ENCODE assay signal across 10 cellular contexts in genomic region chr2:40364143-40364903, GRCh38.
DNase-seq lines count a peak whose midpoint lies in the region; ATAC-seq and TF ChIP-seq lines count a peak whose summit lies in the region.
"Had no signal": no experiment of that assay in that cellular context is flagged by ENCODE, and none has a peak within 500 bp of the region (broad histone marks: within the 10 kb centered on the region; RNA-seq: fewer than 3 reads in every experiment).

No MANE protein-coding gene starts in this region.

- H3K4me3 ChIP-seq in fibroblast of villous mesenchyme (ENCODE audit: low read depth, low read length), result peak overlapping the region; percentile 40
- peak overlapping the region in 2 of 8 donors; percentile 10 to 16 for H3K4me3 ChIP-seq in spleen

- no peaks in the 10 kb centered on the region for H3K9me3 ChIP-seq in spleen

- TF ChIP-seq POLR2A in spleen (IDR thresholded peaks at IDR 0.05), result no peak

- TF ChIP-seq CTCF in fibroblast of villous mesenchyme (IDR thresholded peaks at IDR 0.05; ENCODE audit: insufficient read depth, low read depth, low read length) (no peak), spleen (IDR thresholded peaks at IDR 0.05 in 8 of 11, conservative IDR thresholded peaks at IDR 0.05 in 3 of 11) (no peak)

- intact Hi-C loops in spleen (cut with DNase I; ENCODE audit: low total_unique reads), result no loop called here

- peaks cover 0 to 22% (median 0%) of the 10 kb centered on the region in 6 donors for H3K4me1 ChIP-seq in spleen

- H3K36me3 ChIP-seq in spleen, result no peaks in the 10 kb centered on the region

- peak; percentile 18 for ATAC-seq in SK-N-SH treated with all-trans-retinoic acid at 6 μM for 48 hours

- DNase-seq in DMS79 treated with DMSO at 0.1 percent for 48 hours (lab: John Stamatoyannopoulos, UW) (peak; percentile 17), DMS79 (lab: John Stamatoyannopoulos, UW) (no peak), fibroblast of villous mesenchyme (ENCODE audit: low read depth) (peak; percentile 57), spleen (no peak), SW480 (ENCODE audit: low spot score) (no peak), D341Med (ENCODE audit: low spot score) (no peak)
- no peak for DNase-seq in activated CD4-positive, alpha-beta T cell treated with anti-CD3 and anti-CD28 coated beads for 1 hour
- DNase-seq: caudate nucleus, NCI-H1436 treated with DMSO at 0.1 percent for 48 hours had no signal

- H3K27me3 ChIP-seq in spleen (replicated peaks in 1 of 7), result no peaks in the 10 kb centered on the region

- 15 to 37% (median 19%) methylated on average over 3 of the region's 3 CpGs for WGBS in spleen, 5 donors

- H3K27ac ChIP-seq in spleen, result peak overlapping the region in 7 of 8 donors; percentile 1 to 66 (median 40)

TF ChIP-seq in SK-N-SH treated with all-trans-retinoic acid at 6 μM for 48 hours, 23 proteins besides CTCF, POLR2A, EP300 and RAD21:
- TF ChIP-seq TSHZ2 (CRISPR knock-in tag; IDR thresholded peaks at IDR 0.05) (no peak), ISL1 (CRISPR knock-in tag; IDR thresholded peaks at IDR 0.05) (no peak; the same call in 1 of the 2 replicates), ZNF8 (CRISPR knock-in tag; IDR thresholded peaks at IDR 0.05) (no peak), CREB5 (CRISPR knock-in tag; IDR thresholded peaks at IDR 0.05; ENCODE audit: low read depth) (no peak)
- TF ChIP-seq, protein P1, sequence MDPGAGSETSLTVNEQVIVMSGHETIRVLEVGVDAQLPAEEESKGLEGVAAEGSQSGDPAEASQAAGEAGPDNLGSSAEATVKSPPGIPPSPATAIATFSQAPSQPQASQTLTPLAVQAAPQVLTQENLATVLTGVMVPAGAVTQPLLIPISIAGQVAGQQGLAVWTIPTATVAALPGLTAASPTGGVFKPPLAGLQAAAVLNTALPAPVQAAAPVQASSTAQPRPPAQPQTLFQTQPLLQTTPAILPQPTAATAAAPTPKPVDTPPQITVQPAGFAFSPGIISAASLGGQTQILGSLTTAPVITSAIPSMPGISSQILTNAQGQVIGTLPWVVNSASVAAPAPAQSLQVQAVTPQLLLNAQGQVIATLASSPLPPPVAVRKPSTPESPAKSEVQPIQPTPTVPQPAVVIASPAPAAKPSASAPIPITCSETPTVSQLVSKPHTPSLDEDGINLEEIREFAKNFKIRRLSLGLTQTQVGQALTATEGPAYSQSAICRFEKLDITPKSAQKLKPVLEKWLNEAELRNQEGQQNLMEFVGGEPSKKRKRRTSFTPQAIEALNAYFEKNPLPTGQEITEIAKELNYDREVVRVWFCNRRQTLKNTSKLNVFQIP (CRISPR knock-in tag; IDR thresholded peaks at IDR 0.05; ENCODE audit: borderline replicate concordance, low read depth), result no peak

Comparison
In these comparisons a context has a peak if more than half of its experiments do, and no peak if none do; other contexts are left out.
1. DNase-seq: peak in DMS79 treated with DMSO at 0.1 percent for 48 hours (single experiment) and fibroblast of villous mesenchyme (single experiment); none in DMS79 (single experiment), spleen (single experiment), SW480 (single experiment), D341Med (single experiment) and activated CD4-positive, alpha-beta T cell treated with anti-CD3 and anti-CD28 coated beads for 1 hour (single experiment).